In the genomic region with DNA sequence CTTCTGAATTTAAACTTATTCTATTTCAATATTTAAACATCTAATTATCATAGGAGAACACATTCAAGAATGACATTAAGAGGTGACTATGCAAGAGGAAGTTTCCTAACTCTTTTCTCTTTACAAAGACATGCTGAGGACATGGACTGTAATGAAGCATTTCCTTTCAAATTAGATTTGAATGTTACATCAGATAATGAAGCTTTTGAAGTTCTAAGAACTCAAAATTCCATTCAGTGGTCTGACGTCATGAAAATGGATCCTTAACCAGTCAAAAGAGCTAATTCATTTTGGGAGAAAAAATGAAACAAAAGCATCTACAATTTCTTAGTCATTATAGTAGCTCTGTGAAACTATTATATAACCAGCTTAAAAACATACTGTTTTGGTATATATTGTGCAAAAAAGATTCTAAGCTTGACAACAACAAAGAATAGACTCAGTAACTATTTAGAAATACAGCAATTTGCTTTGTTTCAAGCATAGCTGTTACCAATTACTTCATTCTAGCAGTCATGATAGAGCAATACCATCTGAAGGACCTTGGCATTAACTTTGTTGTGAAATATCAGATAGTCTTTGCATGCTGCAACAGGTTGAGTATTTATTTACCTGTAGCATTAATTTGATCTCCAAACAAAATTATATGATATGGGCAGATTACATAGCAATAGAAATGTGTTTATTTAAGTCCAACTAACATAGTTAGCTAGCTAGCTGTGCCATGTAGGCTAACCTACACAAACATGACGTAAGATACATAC, we compare ENCODE assay signal across 22 cellular contexts. TPM values are rescaled to one million over a fixed set of nuclear protein-coding genes. Genes with fewer than 3 reads are reported as not detected.
A peak's percentile ranks its signal among the peaks of the same experiment; 100 is the strongest.
DNase-seq lines count a peak whose midpoint lies in the region; ATAC-seq and TF ChIP-seq lines count a peak whose summit lies in the region.
"Had no signal": no experiment of that assay in that cellular context is flagged by ENCODE, and none has a peak within 500 bp of the region (broad histone marks: within the 10 kb centered on the region; RNA-seq: fewer than 3 reads in every experiment).

No MANE protein-coding gene starts in this region.

- CTCF ChIA-PET in CD8-positive, alpha-beta T cell (lab: Charles Lee), result interaction anchor here (1.4 to 1.7 kb wide), 2 partner anchors 9 to 23 kb away, joined by 6 read pairs; no protein-coding TSS in a partner anchor
- CTCF ChIA-PET in naive thymus-derived CD4-positive, alpha-beta T cell (lab: Charles Lee), result no interaction called here

- H3K36me3 ChIP-seq in CD8-positive, alpha-beta T cell (ENCODE audit: insufficient read depth, low read length), result no peaks in the 10 kb centered on the region
- H3K36me3 ChIP-seq in naive thymus-derived CD4-positive, alpha-beta T cell (ENCODE audit: control insufficient read depth in 2 of 3, insufficient read depth in 3 of 3, low read length in 3 of 3), result no peaks in the 10 kb centered on the region
- H3K36me3 ChIP-seq: esophagus muscularis mucosa, heart left ventricle, ovary had no signal

- peak; percentile 19 for ATAC-seq in CD8-positive, alpha-beta T cell
- peak; percentile 26 for ATAC-seq in naive thymus-derived CD4-positive, alpha-beta T cell
- ATAC-seq: HCT116; heart left ventricle; left cardiac atrium; mucosa of descending colon; stimulated activated memory B cell treated with anti-CD40 and anti-IgM and Interleukin-4, amounts not matched to agents 10 μg/mL and 1 μg/mL and 100 μg/mL, for 72 hours had no signal

- intact Hi-C loops in CD8-positive, alpha-beta T cell (cut with DNase I, micrococcal nuclease), result loop anchor here in 1 of 2 experiments (1.0 kb wide), 1 partner anchor 19 kb away; no protein-coding TSS in a partner anchor
- intact Hi-C loops in activated T-helper 1 cell treated with anti-CD3 and anti-CD28 coated beads, Interleukin-12 subunit alpha, Interleukin-12 subunit beta, Interleukin-2, Interleukin-4 antibody, amounts not matched to agents 30 ng/mL and 10 ng/mL and 1 ng/mL, durations not matched to agents 14 hours and 24 hours and 36 hours (cut with micrococcal nuclease), result loop anchor here (1.0 to 10.0 kb wide), 3 partner anchors 12 to 1707 kb away; a partner anchor contains a TSS
- intact Hi-C loops in naive thymus-derived CD4-positive, alpha-beta T cell (cut with micrococcal nuclease), result loop anchor here (1.0 kb wide), 2 partner anchors 12 to 23 kb away; a partner anchor contains a TSS

- no peak overlapping the region for H3K4me3 ChIP-seq in CD8-positive, alpha-beta T cell (ENCODE audit: low read depth, low read length)
- no peak overlapping the region for H3K4me3 ChIP-seq in naive thymus-derived CD4-positive, alpha-beta T cell (ENCODE audit: low read length)
- H3K4me3 ChIP-seq: esophagus muscularis mucosa, heart left ventricle, mucosa of descending colon, ovary, SK-N-MC had no signal

- peak overlapping the region; percentile 30 for H3K27ac Mint-ChIP-seq in CD8-positive, alpha-beta T cell
- peak overlapping the region; percentile 75 for H3K27ac Mint-ChIP-seq in activated T-helper 1 cell treated with anti-CD3 and anti-CD28 coated beads, Interleukin-12 subunit alpha, Interleukin-12 subunit beta, Interleukin-2, Interleukin-4 antibody, amounts not matched to agents 30 ng/mL and 10 ng/mL and 1 ng/mL, durations not matched to agents 14 hours and 24 hours and 36 hours
- H3K27ac Mint-ChIP-seq in naive thymus-derived CD4-positive, alpha-beta T cell, result peak overlapping the region in 3 of 9 donors; percentile 76
- H3K27ac Mint-ChIP-seq: stimulated activated memory B cell treated with anti-CD40 and anti-IgM and Interleukin-4, amounts not matched to agents 10 μg/mL and 1 μg/mL and 100 μg/mL, for 72 hours had no signal

- H3K4me1 ChIP-seq in CD8-positive, alpha-beta T cell (ENCODE audit: insufficient read depth, low read length), result peaks cover 18% of the 10 kb centered on the region
- peaks cover 7 to 27% of the 10 kb centered on the region in 2 donors for H3K4me1 ChIP-seq in naive thymus-derived CD4-positive, alpha-beta T cell (ENCODE audit: control insufficient read depth in 2 of 2, insufficient read depth in 2 of 2, low read length in 2 of 2)
- H3K4me1 ChIP-seq: esophagus muscularis mucosa had no signal

- H3K4me1 Mint-ChIP-seq in CD8-positive, alpha-beta T cell (ENCODE audit: low read depth), result peaks cover 44% of the 10 kb centered on the region
- peaks cover 50% of the 10 kb centered on the region for H3K4me1 Mint-ChIP-seq in activated T-helper 1 cell treated with anti-CD3 and anti-CD28 coated beads, Interleukin-12 subunit alpha, Interleukin-12 subunit beta, Interleukin-2, Interleukin-4 antibody, amounts not matched to agents 30 ng/mL and 10 ng/mL and 1 ng/mL, durations not matched to agents 14 hours and 24 hours and 36 hours (ENCODE audit: low read depth)
- H3K4me1 Mint-ChIP-seq in naive thymus-derived CD4-positive, alpha-beta T cell, result peaks cover 2 to 45% (median 32%) of the 10 kb centered on the region in 7 donors

- in situ Hi-C loops in KBM-7 (cut with MboI; ENCODE audit: low pct_unique_long_range_greater_than_20kb, low sequenced_read_pairs), result no loop called here

- no peaks in the 10 kb centered on the region for H3K36me3 Mint-ChIP-seq in CD8-positive, alpha-beta T cell
- peaks cover 4% of the 10 kb centered on the region for H3K36me3 Mint-ChIP-seq in activated T-helper 1 cell treated with anti-CD3 and anti-CD28 coated beads, Interleukin-12 subunit alpha, Interleukin-12 subunit beta, Interleukin-2, Interleukin-4 antibody, amounts not matched to agents 30 ng/mL and 10 ng/mL and 1 ng/mL, durations not matched to agents 14 hours and 24 hours and 36 hours (ENCODE audit: low read depth)
- peaks cover 0 to 11% (median 0%) of the 10 kb centered on the region in 5 donors for H3K36me3 Mint-ChIP-seq in naive thymus-derived CD4-positive, alpha-beta T cell
- H3K36me3 Mint-ChIP-seq: stimulated activated memory B cell treated with anti-CD40 and anti-IgM and Interleukin-4, amounts not matched to agents 10 μg/mL and 1 μg/mL and 100 μg/mL, for 72 hours had no signal

- no peak for TF ChIP-seq CTCF in CD8-positive, alpha-beta T cell (IDR thresholded peaks at IDR 0.05)

- POLR2A ChIA-PET in CD8-positive, alpha-beta T cell (lab: Charles Lee), result interaction anchor here (1.0 to 2.8 kb wide), 3 partner anchors 17 to 23 kb away, joined by 3 to 19 read pairs (median 3); a partner anchor contains a TSS
- POLR2A ChIA-PET in naive thymus-derived CD4-positive, alpha-beta T cell (lab: Charles Lee), result interaction anchor here (1.1 to 1.8 kb wide), 2 partner anchors 9 to 23 kb away, joined by 3 to 5 read pairs; a partner anchor contains a TSS

- no peak overlapping the region for H3K4me3 Mint-ChIP-seq in CD8-positive, alpha-beta T cell
- no peak overlapping the region for H3K4me3 Mint-ChIP-seq in activated T-helper 1 cell treated with anti-CD3 and anti-CD28 coated beads, Interleukin-12 subunit alpha, Interleukin-12 subunit beta, Interleukin-2, Interleukin-4 antibody, amounts not matched to agents 30 ng/mL and 10 ng/mL and 1 ng/mL, durations not matched to agents 14 hours and 24 hours and 36 hours
- H3K4me3 Mint-ChIP-seq in naive thymus-derived CD4-positive, alpha-beta T cell, result no peak overlapping the region
- H3K4me3 Mint-ChIP-seq: stimulated activated memory B cell treated with anti-CD40 and anti-IgM and Interleukin-4, amounts not matched to agents 10 μg/mL and 1 μg/mL and 100 μg/mL, for 72 hours had no signal

- H3K27me3 Mint-ChIP-seq in CD8-positive, alpha-beta T cell (ENCODE audit: low read depth), result no peaks in the 10 kb centered on the region
- no peaks in the 10 kb centered on the region for H3K27me3 Mint-ChIP-seq in activated T-helper 1 cell treated with anti-CD3 and anti-CD28 coated beads, Interleukin-12 subunit alpha, Interleukin-12 subunit beta, Interleukin-2, Interleukin-4 antibody, amounts not matched to agents 30 ng/mL and 10 ng/mL and 1 ng/mL, durations not matched to agents 14 hours and 24 hours and 36 hours (ENCODE audit: insufficient read depth)
- peaks cover 0 to 3% (median 0%) of the 10 kb centered on the region in 5 donors for H3K27me3 Mint-ChIP-seq in naive thymus-derived CD4-positive, alpha-beta T cell
- H3K27me3 Mint-ChIP-seq: stimulated activated memory B cell treated with anti-CD40 and anti-IgM and Interleukin-4, amounts not matched to agents 10 μg/mL and 1 μg/mL and 100 μg/mL, for 72 hours had no signal

- H3K27me3 ChIP-seq in CD8-positive, alpha-beta T cell (ENCODE audit: insufficient read depth, low read length), result no peaks in the 10 kb centered on the region
- H3K27me3 ChIP-seq in naive thymus-derived CD4-positive, alpha-beta T cell (ENCODE audit: control insufficient read depth in 2 of 2, insufficient read depth in 2 of 2, low read length in 2 of 2), result no peaks in the 10 kb centered on the region
- H3K27me3 ChIP-seq: esophagus muscularis mucosa, heart left ventricle, ovary had no signal

- H3K9me3 ChIP-seq in CD8-positive, alpha-beta T cell (ENCODE audit: low read length), result no peaks in the 10 kb centered on the region
- no peaks in the 10 kb centered on the region for H3K9me3 ChIP-seq in naive thymus-derived CD4-positive, alpha-beta T cell (ENCODE audit: control insufficient read depth in 2 of 3, low read length in 3 of 3)
- H3K9me3 ChIP-seq: esophagus muscularis mucosa, heart left ventricle, mucosa of descending colon, ovary had no signal

- DNase-seq in CD8-positive, alpha-beta T cell, result no peak
- DNase-seq in KBM-7, result peak; percentile 18
- DNase-seq in activated T-helper 1 cell treated with anti-CD3 and anti-CD28 coated beads, Interleukin-12 subunit alpha, Interleukin-12 subunit beta, Interleukin-2, Interleukin-4 antibody, amounts not matched to agents 30 ng/mL and 10 ng/mL and 1 ng/mL, durations not matched to agents 14 hours and 24 hours and 36 hours (ENCODE audit: low spot score), result no peak
- DNase-seq in naive thymus-derived CD4-positive, alpha-beta T cell, result peak in 3 of 9 donors; percentile 10 to 42 (median 18)
- no peak for DNase-seq in DMS153 (lab: John Stamatoyannopoulos, UW)
- DNase-seq in pons (ENCODE audit: low spot score), result no peak
- no peak for DNase-seq in LoVo (ENCODE audit: low spot score)
- DNase-seq: aorta, cortex of kidney, heart left ventricle, left cardiac atrium, mucosa of descending colon, NCI-H1105 treated with DMSO at 0.1 percent for 48 hours, NCI-H226, ovary had no signal

- no peaks in the 10 kb centered on the region for H3K9me3 Mint-ChIP-seq in CD8-positive, alpha-beta T cell
- no peaks in the 10 kb centered on the region for H3K9me3 Mint-ChIP-seq in activated T-helper 1 cell treated with anti-CD3 and anti-CD28 coated beads, Interleukin-12 subunit alpha, Interleukin-12 subunit beta, Interleukin-2, Interleukin-4 antibody, amounts not matched to agents 30 ng/mL and 10 ng/mL and 1 ng/mL, durations not matched to agents 14 hours and 24 hours and 36 hours
- H3K9me3 Mint-ChIP-seq in naive thymus-derived CD4-positive, alpha-beta T cell, result peaks cover 0 to 2% (median 0%) of the 10 kb centered on the region in 11 donors
- H3K9me3 Mint-ChIP-seq: stimulated activated memory B cell treated with anti-CD40 and anti-IgM and Interleukin-4, amounts not matched to agents 10 μg/mL and 1 μg/mL and 100 μg/mL, for 72 hours had no signal

- H3K27ac ChIP-seq in CD8-positive, alpha-beta T cell (ENCODE audit: low read depth, low read length), result no peak overlapping the region
- H3K27ac ChIP-seq in naive thymus-derived CD4-positive, alpha-beta T cell (ENCODE audit: low read depth, low read length), result no peak overlapping the region
- H3K27ac ChIP-seq: C4-2B, esophagus muscularis mucosa, heart left ventricle, ovary, SK-N-MC, VCaP had no signal

RNA-seq across cellular contexts. Expression of a gene that starts 13.7 kb away (rescaled TPM):
- total RNA-seq in CD8-positive, alpha-beta T cell, result 1 to 10 TPM; 1.9 to 2.1 TPM
- 0.86 and 1.0 TPM in 2 replicates for total RNA-seq in activated T-helper 1 cell treated with anti-CD3 and anti-CD28 coated beads, Interleukin-12 subunit alpha, Interleukin-12 subunit beta, Interleukin-2, Interleukin-4 antibody, amounts not matched to agents 30 ng/mL and 10 ng/mL and 1 ng/mL, durations not matched to agents 14 hours and 24 hours and 36 hours
- 1 to 10 TPM in 1 of 5 experiments, under 1 TPM in 2, not detected in 2; 0.10 to 5.2 (median 0.72) TPM for total RNA-seq in naive thymus-derived CD4-positive, alpha-beta T cell
- polyA plus RNA-seq in naive thymus-derived CD4-positive, alpha-beta T cell, result not detected
- total RNA-seq: G401 had no signal
- polyA plus RNA-seq: aorta, heart left ventricle had no signal

RNA-seq across cellular contexts. Expression of a gene that starts 23.4 kb away (rescaled TPM):
- total RNA-seq in CD8-positive, alpha-beta T cell, result 10 to 100 TPM; 91.0 to 95.8 TPM
- 40.1 and 54.9 TPM in 2 replicates for total RNA-seq in activated T-helper 1 cell treated with anti-CD3 and anti-CD28 coated beads, Interleukin-12 subunit alpha, Interleukin-12 subunit beta, Interleukin-2, Interleukin-4 antibody, amounts not matched to agents 30 ng/mL and 10 ng/mL and 1 ng/mL, durations not matched to agents 14 hours and 24 hours and 36 hours
- total RNA-seq in naive thymus-derived CD4-positive, alpha-beta T cell, result 10 to 100 TPM; 39.7 to 78.5 (median 44.7) TPM
- 10 to 100 TPM; 10.4 to 13.8 TPM for polyA plus RNA-seq in naive thymus-derived CD4-positive, alpha-beta T cell
- total RNA-seq: G401 had no signal
